ENCODE assay signal across 1 cellular context in the genomic region with DNA sequence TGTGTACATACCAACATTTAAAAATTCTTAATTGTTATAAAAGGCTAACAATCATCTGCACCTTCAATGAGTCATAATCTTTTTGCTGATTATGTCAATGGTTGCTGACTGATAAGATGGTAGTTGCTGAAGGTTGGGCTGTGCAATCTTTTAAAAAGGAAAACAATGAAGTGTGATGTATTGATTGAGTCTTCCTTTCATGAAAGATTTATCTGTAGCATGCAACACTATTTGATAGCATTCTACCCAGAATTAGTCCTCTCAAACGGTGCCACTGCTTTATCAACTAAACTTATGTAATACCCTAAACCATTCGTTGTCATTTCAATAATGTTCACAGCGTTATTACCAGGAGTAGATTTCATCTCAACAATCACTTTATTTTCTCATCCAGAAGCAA.
TF ChIP-seq lines count a peak whose summit lies in the region.

No MANE protein-coding gene starts in this region.

TF ChIP-seq in endothelial cell of umbilical vein, 7 proteins besides CTCF, POLR2A, EP300 and RAD21 (continued from another document):
- TF ChIP-seq FOS (IDR thresholded peaks at IDR 0.05; ENCODE audit: borderline replicate concordance, insufficient read depth, low read length): peak; percentile 17
